Comparison of ENCODE assay signal across 8 cellular contexts in the genomic region with DNA sequence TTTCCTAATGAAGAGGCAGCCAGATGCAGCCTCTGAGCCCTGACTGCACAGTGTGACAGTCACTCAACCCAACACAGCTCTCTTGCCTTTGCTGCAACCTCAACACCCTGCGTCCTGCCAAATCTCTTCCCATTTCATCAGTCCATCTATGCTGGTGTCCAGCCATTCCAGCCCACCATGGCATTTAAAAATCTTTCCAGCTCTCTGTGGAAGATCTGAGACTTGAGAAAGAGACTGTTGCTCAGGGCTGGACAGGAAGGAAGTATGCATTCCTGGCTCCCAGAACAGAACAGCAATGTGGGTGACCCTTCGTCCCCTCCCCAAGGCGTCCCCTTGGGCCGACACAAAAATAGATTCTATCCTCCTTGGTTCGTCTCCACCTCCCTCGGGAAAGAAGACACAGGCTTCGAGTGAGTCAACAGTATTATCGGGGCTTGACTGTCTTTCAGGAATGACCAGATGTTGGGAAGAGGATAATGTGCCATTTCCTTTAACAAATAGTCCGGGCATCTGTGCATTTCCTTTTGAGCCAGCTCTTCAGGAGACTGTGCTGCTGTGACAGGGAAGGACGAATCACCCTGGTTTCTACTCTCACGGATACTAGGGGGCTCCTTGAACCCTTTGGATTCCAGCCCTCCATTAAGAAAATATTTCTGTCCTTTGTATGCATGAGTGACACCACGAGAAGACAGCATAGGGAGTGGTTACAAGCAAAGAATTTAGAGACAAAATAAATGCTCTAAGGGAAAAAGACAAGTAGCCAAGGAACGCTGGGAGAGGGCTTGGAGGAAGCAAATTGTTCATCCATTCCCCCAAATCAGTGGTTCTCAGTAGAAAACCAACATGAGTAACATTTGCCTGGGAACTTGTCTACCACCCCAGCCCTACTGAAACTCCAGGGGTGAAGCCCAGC.
DNase-seq lines count a peak whose midpoint lies in the region; ATAC-seq and TF ChIP-seq lines count a peak whose summit lies in the region.

No MANE protein-coding gene starts in this region.

- peaks cover 12% of the 10 kb centered on the region for H3K4me1 ChIP-seq in mucosa of descending colon (ENCODE audit: low read depth)
- H3K4me1 ChIP-seq in aorta (ENCODE audit: control insufficient read depth in 1 of 2, insufficient read depth in 2 of 2, low read length in 2 of 2) = peaks cover 0 to 4% of the 10 kb centered on the region in 2 donors

- TF ChIP-seq CTCF in mucosa of descending colon (IDR thresholded peaks at IDR 0.05) = no peak

- CTCF ChIA-PET in HEK293T (lab: Yijun Ruan, JAX) = no interaction called here

- no peaks in the 10 kb centered on the region for H3K36me3 ChIP-seq in mucosa of descending colon (ENCODE audit: low read depth)
- no peaks in the 10 kb centered on the region for H3K36me3 ChIP-seq in aorta (ENCODE audit: control insufficient read depth in 1 of 2, insufficient read depth in 2 of 2, low read length in 1 of 2)

- ATAC-seq in Right ventricle myocardium superior (ENCODE audit: poor library complexity) (peak; percentile 50), mucosa of descending colon (peak; percentile 6), aorta (ENCODE audit: low FRiP score) (peak; percentile 45)

- no peak overlapping the region for H3K4me3 ChIP-seq in mucosa of descending colon
- no peak overlapping the region for H3K4me3 ChIP-seq in aorta (ENCODE audit: low read length in 2 of 2)

- H3K27me3 ChIP-seq in aorta (ENCODE audit: control insufficient read depth in 1 of 2, insufficient read depth in 2 of 2, low read length in 1 of 2) = no peaks in the 10 kb centered on the region

- DNase-seq in Right ventricle myocardium superior (no peak), cardiac septum (ENCODE audit: low spot score) (no peak), mucosa of descending colon (no peak), aorta (no peak), cerebellar nuclear complex (lab: John Stamatoyannopoulos, UW) (no peak), HEK293T (ENCODE audit: extremely low spot score) (no peak)
- DNase-seq in stimulated activated CD4-positive, alpha-beta T cell treated with anti-CD3 and anti-CD28 coated beads, Interleukin-12 subunit alpha, Interleukin-12 subunit beta, amount 100 ng/mL, for 4 hours = no peak

- H3K9me3 ChIP-seq in mucosa of descending colon = no peaks in the 10 kb centered on the region
- no peaks in the 10 kb centered on the region for H3K9me3 ChIP-seq in aorta (ENCODE audit: control insufficient read depth, low read length)

- 44 to 53% methylated on average over 13 of the region's 13 CpGs for WGBS in aorta, 2 donors

- POLR2A ChIA-PET in HEK293T (lab: Yijun Ruan, JAX) = no interaction called here

- intact Hi-C loops in Right ventricle myocardium superior (cut with DNase I) = no loop called here
- intact Hi-C loops in cardiac septum (cut with DNase I) = loop anchor here (2.0 kb wide), 1 partner anchor 111 kb away; a partner anchor contains a TSS
- intact Hi-C loops in mucosa of descending colon (cut with DNase I, micrococcal nuclease) = no loop called here
- intact Hi-C loops in aorta (cut with DNase I) = loop anchor here in 1 of 2 donors (10.0 kb wide), 1 partner anchor 115 kb away; a partner anchor contains a TSS

- H3K27ac ChIP-seq in cingulate gyrus (ENCODE audit: low read depth, low read length) = peak overlapping the region; percentile 96
- peak overlapping the region in 1 of 2 donors; percentile 70 for H3K27ac ChIP-seq in aorta (ENCODE audit: low read depth in 1 of 2, low read length in 2 of 2)

TF ChIP-seq in HEK293T, 16 proteins besides CTCF, POLR2A, EP300 and RAD21:
- TF ChIP-seq NFRKB (IDR thresholded peaks at IDR 0.05) (no peak), BHLHE40 (IDR thresholded peaks at IDR 0.05; ENCODE audit: borderline replicate concordance) (no peak), CTBP1 (IDR thresholded peaks at IDR 0.05; ENCODE audit: borderline replicate concordance) (no peak), FOXA1 (IDR thresholded peaks at IDR 0.05) (no peak), L3MBTL2 (conservative IDR thresholded peaks at IDR 0.05) (no peak), FOXM1 (IDR thresholded peaks at IDR 0.05; ENCODE audit: borderline replicate concordance) (no peak), SP1 (IDR thresholded peaks at IDR 0.05) (no peak), TARDBP (IDR thresholded peaks at IDR 0.05) (no peak)
